ENCODE assay signal across 23 cellular contexts in genomic region chr14:81633496-81633895, GRCh38.
"Had no signal": no experiment of that assay in that cellular context is flagged by ENCODE, and none has a peak within 500 bp of the region (broad histone marks: within the 10 kb centered on the region; RNA-seq: fewer than 3 reads in every experiment).

No MANE protein-coding gene starts in this region.

- H3K4me1 Mint-ChIP-seq: immature natural killer cell; naive B cell; nephron progenitor cell; stimulated activated naive B cell treated with anti-CD40 and anti-IgM and Interleukin-4, amounts not matched to agents 10 μg/mL and 1 μg/mL and 100 μg/mL, for 72 hours; stimulated activated naive CD8-positive, alpha-beta T cell treated with anti-CD3 and anti-CD28 coated beads, Interleukin-15, amount 100 ng/mL, for 72 hours had no signal

- H3K36me3 ChIP-seq: left lung, lower lobe of right lung, tibial nerve, upper lobe of right lung had no signal

- DNase-seq: effector memory CD8-positive, alpha-beta T cell; foreskin keratinocyte; immature natural killer cell; left lung; lower lobe of right lung; mesenchymal stem cell; midbrain; naive B cell; nephron progenitor cell; psoas muscle; retina; stimulated activated CD4-positive, alpha-beta T cell treated with anti-CD3 and anti-CD28 coated beads, Interleukin-2, amount 100 ng/mL, for 24 hours; stimulated activated CD4-positive, alpha-beta T cell treated with anti-CD3 and anti-CD28 coated beads, Interleukin-4, amount 100 ng/mL, for 4 hours; stimulated activated naive B cell treated with anti-CD40 and anti-IgM and Interleukin-4, amounts not matched to agents 10 μg/mL and 1 μg/mL and 100 μg/mL, for 72 hours; stimulated activated naive CD8-positive, alpha-beta T cell treated with anti-CD3 and anti-CD28 coated beads, Interleukin-15, amount 100 ng/mL, for 72 hours; testis; upper lobe of right lung had no signal

- H3K4me1 ChIP-seq: foreskin keratinocyte, left lung, lower lobe of right lung, psoas muscle, testis, upper lobe of right lung had no signal

- FAIRE-seq: colon, keratinocyte had no signal

- H3K9me3 ChIP-seq: left lung, lower lobe of right lung, psoas muscle, testis, tibial nerve, upper lobe of right lung had no signal

- H3K27ac Mint-ChIP-seq: dendritic cell treated with granulocyte-macrophage colony-stimulating factor and Interleukin-4, amounts not matched to agents 40 ng/mL and 50 ng/mL, for 4 days; effector memory CD8-positive, alpha-beta T cell; immature natural killer cell; naive B cell; nephron progenitor cell; stimulated activated naive B cell treated with anti-CD40 and anti-IgM and Interleukin-4, amounts not matched to agents 10 μg/mL and 1 μg/mL and 100 μg/mL, for 72 hours; stimulated activated naive CD8-positive, alpha-beta T cell treated with anti-CD3 and anti-CD28 coated beads, Interleukin-15, amount 100 ng/mL, for 72 hours had no signal

- H3K36me3 Mint-ChIP-seq: immature natural killer cell; naive B cell; stimulated activated naive B cell treated with anti-CD40 and anti-IgM and Interleukin-4, amounts not matched to agents 10 μg/mL and 1 μg/mL and 100 μg/mL, for 72 hours had no signal

- H3K27me3 Mint-ChIP-seq: stimulated activated naive B cell treated with anti-CD40 and anti-IgM and Interleukin-4, amounts not matched to agents 10 μg/mL and 1 μg/mL and 100 μg/mL, for 72 hours; stimulated activated naive CD8-positive, alpha-beta T cell treated with anti-CD3 and anti-CD28 coated beads, Interleukin-15, amount 100 ng/mL, for 72 hours had no signal

- H3K4me3 ChIP-seq: left lung, lower lobe of right lung, psoas muscle, testis, tibial nerve, upper lobe of right lung had no signal

- H3K27me3 ChIP-seq: foreskin keratinocyte, left lung, testis, upper lobe of right lung had no signal

- H3K4me3 Mint-ChIP-seq: dendritic cell treated with granulocyte-macrophage colony-stimulating factor and Interleukin-4, amounts not matched to agents 40 ng/mL and 50 ng/mL, for 4 days; effector memory CD8-positive, alpha-beta T cell; immature natural killer cell; naive B cell; nephron progenitor cell; stimulated activated naive B cell treated with anti-CD40 and anti-IgM and Interleukin-4, amounts not matched to agents 10 μg/mL and 1 μg/mL and 100 μg/mL, for 72 hours; stimulated activated naive CD8-positive, alpha-beta T cell treated with anti-CD3 and anti-CD28 coated beads, Interleukin-15, amount 100 ng/mL, for 72 hours had no signal

- ATAC-seq: effector memory CD8-positive, alpha-beta T cell; foreskin keratinocyte; left lung; lower lobe of right lung; psoas muscle; sciatic nerve; stimulated activated naive B cell treated with anti-CD40 and anti-IgM and Interleukin-4, amounts not matched to agents 10 μg/mL and 1 μg/mL and 100 μg/mL, for 72 hours; stimulated activated naive CD8-positive, alpha-beta T cell treated with anti-CD3 and anti-CD28 coated beads, Interleukin-15, amount 100 ng/mL, for 72 hours; upper lobe of right lung had no signal

- H3K9me3 Mint-ChIP-seq: effector memory CD8-positive, alpha-beta T cell; stimulated activated naive B cell treated with anti-CD40 and anti-IgM and Interleukin-4, amounts not matched to agents 10 μg/mL and 1 μg/mL and 100 μg/mL, for 72 hours; stimulated activated naive CD8-positive, alpha-beta T cell treated with anti-CD3 and anti-CD28 coated beads, Interleukin-15, amount 100 ng/mL, for 72 hours had no signal

- H3K27ac ChIP-seq: epithelial cell of prostate, foreskin keratinocyte, left lung, lower lobe of right lung, psoas muscle, testis, tibial nerve, upper lobe of right lung had no signal
